10 cellular contexts compared by ENCODE assay signal in genomic region chr2:182915369-182916326, GRCh38. TPM values are rescaled to one million over a fixed set of nuclear protein-coding genes. Genes with fewer than 3 reads are reported as not detected.
DNase-seq lines count a peak whose midpoint lies in the region; ATAC-seq and TF ChIP-seq lines count a peak whose summit lies in the region.
"Had no signal": no experiment of that assay in that cellular context is flagged by ENCODE, and none has a peak within 500 bp of the region (broad histone marks: within the 10 kb centered on the region; RNA-seq: fewer than 3 reads in every experiment).

No MANE protein-coding gene starts in this region.

- H3K36me3 ChIP-seq in skeletal muscle tissue (ENCODE audit: control insufficient read depth in 3 of 3, insufficient read depth in 3 of 3, low read length in 3 of 3) (peaks cover 0 to 9% (median 3%) of the 10 kb centered on the region in 3 donors), transverse colon (no peaks in the 10 kb centered on the region)

- TF ChIP-seq POLR2A in transverse colon (IDR thresholded peaks at IDR 0.05): no peak

- no peaks in the 10 kb centered on the region for H3K9me3 Mint-ChIP-seq in HFFc6
- H3K9me3 Mint-ChIP-seq in activated T-cell treated with anti-CD3 and anti-CD28 coated beads, Interleukin-2, amount 50 U/mL, for 72 hours: no peaks in the 10 kb centered on the region

- H3K4me3 Mint-ChIP-seq in HFFc6: peak overlapping the region; percentile 45
- no peak overlapping the region for H3K4me3 Mint-ChIP-seq in activated T-cell treated with anti-CD3 and anti-CD28 coated beads, Interleukin-2, amount 50 U/mL, for 72 hours

- intact Hi-C loops in transverse colon (cut with DNase I; ENCODE audit: low total_unique reads): no loop called here

- H3K36me3 Mint-ChIP-seq in HFFc6 (ENCODE audit: low read depth): peaks cover 35% of the 10 kb centered on the region
- no peaks in the 10 kb centered on the region for H3K36me3 Mint-ChIP-seq in activated T-cell treated with anti-CD3 and anti-CD28 coated beads, Interleukin-2, amount 50 U/mL, for 72 hours (ENCODE audit: insufficient read depth in 2 of 2)

- ATAC-seq in activated T-cell treated with anti-CD3 and anti-CD28 coated beads, Interleukin-2, amount 50 U/mL, for 72 hours (replicated peaks in 1 of 2): no peak

- H3K27ac ChIP-seq in skeletal muscle tissue (ENCODE audit: low read depth, low read length) (peak overlapping the region; percentile 85), transverse colon (no peak overlapping the region)
- H3K27ac ChIP-seq: skin epidermis had no signal

- peak; percentile 86 for DNase-seq in HFFc6
- DNase-seq in SK-MEL-5 (ENCODE audit: low read depth, low spot score): peak; percentile 19
- peak; percentile 80 for DNase-seq in glomerular visceral epithelial cell (ENCODE audit: extremely low spot score)
- no peak for DNase-seq in transverse colon
- DNase-seq in activated T-cell treated with anti-CD3 and anti-CD28 coated beads, Interleukin-2, amount 50 U/mL, for 72 hours: no peak
- no peak for DNase-seq in stimulated activated CD4-positive, alpha-beta T cell treated with anti-CD3 and anti-CD28 coated beads, Interleukin-1b, Interleukin-23, amount 100 ng/mL, for 48 hours
- DNase-seq: Kasumi-1, substantia nigra had no signal

- TF ChIP-seq EP300 in transverse colon (IDR thresholded peaks at IDR 0.05; ENCODE audit: low read depth): no peak

- 76 to 83% methylated on average over 6 of the region's 6 CpGs for WGBS in transverse colon (ENCODE audit: low coverage in 1 of 2), 2 donors

- H3K27me3 Mint-ChIP-seq in HFFc6 (ENCODE audit: insufficient read depth): 0 out of 2 replicates have a peak, but pooled peaks cover 1% of the 10 kb centered on the region
- no peaks in the 10 kb centered on the region for H3K27me3 Mint-ChIP-seq in activated T-cell treated with anti-CD3 and anti-CD28 coated beads, Interleukin-2, amount 50 U/mL, for 72 hours (ENCODE audit: low read depth)

- H3K27me3 ChIP-seq in skeletal muscle tissue (ENCODE audit: control insufficient read depth in 3 of 3, insufficient read depth in 3 of 3, low read length in 3 of 3) (no peaks in the 10 kb centered on the region), transverse colon (no peaks in the 10 kb centered on the region)

- in situ Hi-C loops in SK-MEL-5 (cut with HindIII; ENCODE audit: low pct_unique_long_range_greater_than_20kb, low sequenced_read_pairs) (no loop called here), transverse colon (cut with MboI; ENCODE audit: low pct_ligation_motif_present in 1 of 4, low pct_unique_long_range_greater_than_20kb in 1 of 4, low sequenced_read_pairs in 3 of 4) (no loop called here)

- H3K27ac Mint-ChIP-seq in HFFc6: peak overlapping the region; percentile 76
- H3K27ac Mint-ChIP-seq in activated T-cell treated with anti-CD3 and anti-CD28 coated beads, Interleukin-2, amount 50 U/mL, for 72 hours: no peak overlapping the region

- H3K9me3 ChIP-seq in skeletal muscle tissue (ENCODE audit: control insufficient read depth in 3 of 3, low read length in 3 of 3): no peaks in the 10 kb centered on the region
- H3K9me3 ChIP-seq in transverse colon: no peaks in the 10 kb centered on the region

- H3K4me1 ChIP-seq in skeletal muscle tissue (ENCODE audit: control insufficient read depth in 3 of 3, insufficient read depth in 3 of 3, low read length in 3 of 3) (peaks cover 13 to 27% (median 22%) of the 10 kb centered on the region in 3 donors), transverse colon (no peaks in the 10 kb centered on the region)

- H3K9ac ChIP-seq in skeletal muscle tissue (ENCODE audit: low read depth in 1 of 3, low read length in 3 of 3): peak overlapping the region in 2 of 3 donors; percentile 41 to 71

- TF ChIP-seq CTCF in HFFc6 (IDR thresholded peaks at IDR 0.05) (no peak), transverse colon (IDR thresholded peaks at IDR 0.05) (no peak)

- peak overlapping the region in 2 of 3 donors; percentile 7 to 39 for H3K4me3 ChIP-seq in skeletal muscle tissue (ENCODE audit: low read length in 3 of 3)
- H3K4me3 ChIP-seq in transverse colon: no peak overlapping the region
- H3K4me3 ChIP-seq: skin epidermis had no signal

- H3K4me1 Mint-ChIP-seq in HFFc6 (ENCODE audit: low read depth): peaks cover 53% of the 10 kb centered on the region
- no peaks in the 10 kb centered on the region for H3K4me1 Mint-ChIP-seq in activated T-cell treated with anti-CD3 and anti-CD28 coated beads, Interleukin-2, amount 50 U/mL, for 72 hours (ENCODE audit: low read depth)

RNA-seq across cellular contexts. Expression of gene FRZB, which starts 49.2 kb away (rescaled TPM):
- total RNA-seq in HFFc6 (2021; fragmentation: NEBNext Ultra II Directional; extraction: Animal tissue kit (Norgen Biotek cat#: 25700)): under 1 TPM in 3 of 6 experiments, not detected in 3; 0.06 to 0.17 (median 0.09) TPM
- not detected in 2 replicates for total RNA-seq in SK-MEL-5 (2014; rRNA removed; shearing (Covaris generic))
- not detected in 2 replicates for polyA plus RNA-seq in SK-MEL-5 (2015; cell fraction: cytosol; rRNA removed)
- 0.08 TPM in 1 of 2 replicates, not detected in the other for polyA plus RNA-seq in SK-MEL-5 (2015; cell fraction: nucleus; rRNA removed)
- total RNA-seq in skeletal muscle tissue (6.8 TPM), transverse colon (10 to 100 TPM in 1 of 4 donors, 1 to 10 TPM in 2, under 1 TPM in 1; 0.37 to 11.9 (median 2.9) TPM)
- not detected for total RNA-seq in activated T-cell treated with anti-CD3 and anti-CD28 coated beads, Interleukin-2, amount 50 U/mL, for 72 hours

Comparison
In these comparisons a context has a peak if more than half of its experiments do, and no peak if none do; other contexts are left out.
1. DNase-seq: peak in HFFc6 (single experiment), SK-MEL-5 (single experiment) and glomerular visceral epithelial cell (single experiment); none in transverse colon (single experiment), activated T-cell treated with anti-CD3 and anti-CD28 coated beads, Interleukin-2, amount 50 U/mL, for 72 hours (0 of 2) and stimulated activated CD4-positive, alpha-beta T cell treated with anti-CD3 and anti-CD28 coated beads, Interleukin-1b, Interleukin-23, amount 100 ng/mL, for 48 hours (single experiment).
2. H3K4me3 ChIP-seq: peak in skeletal muscle tissue (2 of 3); none in transverse colon (0 of 4).